In the genomic region with DNA sequence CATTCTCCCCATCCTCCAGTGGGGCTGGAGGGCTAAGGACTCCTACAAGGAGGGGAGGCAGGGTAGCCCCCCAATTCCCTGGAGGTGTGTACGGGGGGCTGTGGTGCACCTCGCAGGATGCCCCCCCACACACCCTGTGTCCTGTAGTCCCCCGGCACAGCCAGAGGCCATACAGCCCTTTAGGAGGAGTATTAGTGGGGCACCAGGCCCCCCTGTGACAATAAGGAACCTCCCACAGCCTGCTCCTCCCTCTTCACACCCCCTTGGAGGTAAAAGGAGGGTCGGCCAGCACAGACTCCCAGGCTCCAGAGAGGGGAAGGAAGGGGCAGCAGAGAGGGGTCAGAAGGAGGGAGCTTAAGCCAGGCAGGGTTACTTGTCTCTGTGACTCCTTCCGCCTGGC, we compare ENCODE assay signal across 27 cellular contexts. TPM values are rescaled to one million over a fixed set of nuclear protein-coding genes. Genes with fewer than 3 reads are reported as not detected.
"Had no signal": no experiment of that assay in that cellular context is flagged by ENCODE, and none has a peak within 500 bp of the region (broad histone marks: within the 10 kb centered on the region; RNA-seq: fewer than 3 reads in every experiment).

NANOS3 (plus strand) TSS at position 301 of the 400 bp plus-strand sequence. CDS start 115 bp downstream, outside the sequence.

- DNase-seq: activated CD4-positive, alpha-beta T cell treated with anti-CD3 and anti-CD28 coated beads for 4 hours; activated CD8-positive, alpha-beta memory T cell treated with anti-CD3 and anti-CD28 coated beads, Interleukin-2, amount 50 U/mL, for 4 hours; activated CD8-positive, alpha-beta T cell treated with anti-CD3 and anti-CD28 coated beads for 36 hours; activated gamma-delta T cell treated with Interleukin-2 at 50 U/mL for 16 hours; activated naive CD4-positive, alpha-beta T cell treated with anti-CD3 and anti-CD28 coated beads, Interleukin-2, amount 10 ng/mL, durations not matched to agents 7 days and 5 days; activated naive CD8-positive, alpha-beta T cell treated with anti-CD3 and anti-CD28 coated beads for 36 hours; activated T-cell treated with anti-CD3 and anti-CD28 coated beads, Interleukin-2, amount 50 U/mL, for 72 hours; cerebellar nuclear complex; KG1; NCI-H1048; NCI-H1417; NCI-H1930; NCI-H2107; NCI-H2171 treated with DMSO at 0.1 percent for 48 hours; NCI-H226; NCI-H526; NCI-H774; NK-92 treated with Interleukin-12 subunit alpha and Interleukin-12 subunit beta, amount 100 ng/mL, for 24 hours; SHP77 treated with DMSO at 0.1 percent for 48 hours; T-helper 1 cell had no signal

- H3K4me3 Mint-ChIP-seq: activated CD8-positive, alpha-beta T cell treated with anti-CD3 and anti-CD28 coated beads for 36 hours; activated naive CD4-positive, alpha-beta T cell treated with anti-CD3 and anti-CD28 coated beads, Interleukin-2, amount 10 ng/mL, durations not matched to agents 7 days and 5 days; activated naive CD8-positive, alpha-beta T cell treated with anti-CD3 and anti-CD28 coated beads for 36 hours; activated T-cell treated with anti-CD3 and anti-CD28 coated beads, Interleukin-2, amount 50 U/mL, for 72 hours had no signal

- H3K9me3 Mint-ChIP-seq: activated CD8-positive, alpha-beta T cell treated with anti-CD3 and anti-CD28 coated beads for 36 hours; activated naive CD4-positive, alpha-beta T cell treated with anti-CD3 and anti-CD28 coated beads, Interleukin-2, amount 10 ng/mL, durations not matched to agents 7 days and 5 days; activated naive CD8-positive, alpha-beta T cell treated with anti-CD3 and anti-CD28 coated beads for 36 hours; activated T-cell treated with anti-CD3 and anti-CD28 coated beads, Interleukin-2, amount 50 U/mL, for 72 hours; activated T-helper 2 cell treated with anti-CD3 and anti-CD28 coated beads, Interferon-gamma antibody, Interleukin-2, Interleukin-4, amounts not matched to agents 10 μg/mL and 5 μg/mL and 100 μg/mL, durations not matched to agents 14 hours and 24 hours and 36 hours had no signal

- ATAC-seq: activated CD4-positive, CD25-positive, alpha-beta regulatory T cell treated with anti-CD3 and anti-CD28 coated beads, Interleukin-2, amount 50 U/mL, for 24 hours; activated CD8-positive, alpha-beta T cell treated with anti-CD3 and anti-CD28 coated beads for 36 hours; activated T-cell treated with anti-CD3 and anti-CD28 coated beads, Interleukin-2, amount 50 U/mL, for 72 hours had no signal

- H3K27ac Mint-ChIP-seq: activated CD8-positive, alpha-beta T cell treated with anti-CD3 and anti-CD28 coated beads for 36 hours; activated naive CD4-positive, alpha-beta T cell treated with anti-CD3 and anti-CD28 coated beads, Interleukin-2, amount 10 ng/mL, durations not matched to agents 7 days and 5 days; activated naive CD8-positive, alpha-beta T cell treated with anti-CD3 and anti-CD28 coated beads for 36 hours; activated T-cell treated with anti-CD3 and anti-CD28 coated beads, Interleukin-2, amount 50 U/mL, for 72 hours; activated T-helper 2 cell treated with anti-CD3 and anti-CD28 coated beads, Interferon-gamma antibody, Interleukin-2, Interleukin-4, amounts not matched to agents 10 μg/mL and 5 μg/mL and 100 μg/mL, durations not matched to agents 14 hours and 24 hours and 36 hours had no signal

- H3K36me3 Mint-ChIP-seq: activated naive CD4-positive, alpha-beta T cell treated with anti-CD3 and anti-CD28 coated beads, Interleukin-2, amount 10 ng/mL, durations not matched to agents 7 days and 5 days; activated naive CD8-positive, alpha-beta T cell treated with anti-CD3 and anti-CD28 coated beads for 36 hours had no signal

RNA-seq across cellular contexts. Expression of gene NANOS3, which starts in this region (rescaled TPM):
- total RNA-seq: LHCN-M2, M059J, NCI-H460, SK-MEL-5 had no signal
- polyA plus RNA-seq: adipose tissue had no signal
